In the genomic region with DNA sequence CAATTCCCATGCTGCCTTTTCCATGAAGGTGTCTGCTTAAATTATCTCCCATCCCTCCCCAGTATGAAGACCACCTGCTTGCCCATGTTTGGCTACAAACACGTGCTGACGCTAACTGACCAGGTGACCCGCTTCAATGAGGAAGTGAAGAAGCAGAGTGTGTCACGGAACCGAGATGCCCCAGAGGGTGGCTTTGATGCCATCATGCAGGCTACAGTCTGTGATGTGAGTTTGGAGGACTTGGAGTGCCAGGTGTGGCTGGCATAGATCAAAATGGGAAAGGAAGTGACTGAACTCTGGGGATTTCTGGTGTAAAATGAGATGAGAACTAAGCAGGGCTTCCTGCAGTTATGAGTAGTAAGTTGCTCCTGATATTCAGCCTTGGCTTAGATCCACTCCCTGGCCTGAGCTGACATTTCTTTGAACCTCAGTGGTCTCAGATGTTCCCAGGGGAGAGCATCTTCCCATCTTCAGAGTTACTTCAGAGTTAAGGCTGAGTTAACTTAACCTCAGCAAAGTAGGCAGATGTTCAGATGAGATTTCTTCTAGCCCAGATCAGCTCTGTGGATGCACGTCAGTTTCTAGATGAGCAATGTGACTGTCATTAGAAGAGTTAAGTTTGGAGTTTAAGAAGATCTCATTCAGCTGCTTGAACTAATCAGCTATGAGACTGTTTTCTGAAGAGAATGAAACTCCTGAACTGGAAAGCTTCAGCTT, we compare ENCODE assay signal across 1 cellular context.
TF ChIP-seq lines count a peak whose summit lies in the region.

No MANE protein-coding gene starts in this region.

TF ChIP-seq in GM12878, 131 proteins besides CTCF, POLR2A, EP300 and RAD21 (continued from another document and continues in another):
- no peak for TF ChIP-seq CEBPZ (IDR thresholded peaks at IDR 0.05; ENCODE audit: low read depth, low read length)
- TF ChIP-seq NR2C2 (IDR thresholded peaks at IDR 0.05; ENCODE audit: borderline replicate concordance, control insufficient read depth, insufficient read length, low read depth): no peak
- TF ChIP-seq BCLAF1 (IDR thresholded peaks at IDR 0.05): no peak
- TF ChIP-seq MYB (IDR thresholded peaks at IDR 0.05; ENCODE audit: borderline replicate concordance, low read depth, low read length): no peak
- peak; percentile 84 for TF ChIP-seq PRDM15 (CRISPR knock-in tag; IDR thresholded peaks at IDR 0.05)
- TF ChIP-seq SREBF2 (IDR thresholded peaks at IDR 0.05; ENCODE audit: low read length): no peak
- TF ChIP-seq RCOR1 (conservative IDR thresholded peaks at IDR 0.05; ENCODE audit: low read depth, low read length): no peak; the same call in 1 of the 2 replicates
- TF ChIP-seq RFX5 (IDR thresholded peaks at IDR 0.05; ENCODE audit: low read depth, low read length): no peak
- TF ChIP-seq SIX5 (IDR thresholded peaks at IDR 0.05; ENCODE audit: low read depth, low read length, severe bottlenecking): no peak
- peak; percentile 98 for TF ChIP-seq MEF2B (IDR thresholded peaks at IDR 0.05; ENCODE audit: partially characterized antibody, poor library complexity, severe bottlenecking)
- no peak for TF ChIP-seq RB1 (IDR thresholded peaks at IDR 0.05; ENCODE audit: borderline replicate concordance)
- TF ChIP-seq NRF1 (conservative IDR thresholded peaks at IDR 0.05; ENCODE audit: low read depth, low read length): no peak
- TF ChIP-seq ZNF207 (IDR thresholded peaks at IDR 0.05; ENCODE audit: borderline replicate concordance): no peak; the same call in 1 of the 2 replicates
- no peak for TF ChIP-seq STAT1 (conservative IDR thresholded peaks at IDR 0.05)
- TF ChIP-seq RBBP5 (conservative IDR thresholded peaks at IDR 0.05): no peak
- peak; percentile 55; the same call in 1 of the 2 replicates for TF ChIP-seq CHD2 (IDR thresholded peaks at IDR 0.05; ENCODE audit: borderline replicate concordance, low read depth, low read length)
- TF ChIP-seq FOXK2 (IDR thresholded peaks at IDR 0.05): no peak
- TF ChIP-seq NR2F1 (conservative IDR thresholded peaks at IDR 0.05): peak; percentile 74
- TF ChIP-seq ATF3 (IDR thresholded peaks at IDR 0.05; ENCODE audit: borderline replicate concordance, extremely low read depth, low read depth, low read length): 0 out of 2 replicates have a peak, but pooled peaks have one; percentile 49
- TF ChIP-seq POU2F2 (IDR thresholded peaks at IDR 0.05; ENCODE audit: borderline replicate concordance, low read depth, low read length): peak; percentile 35; the same call in 1 of the 3 replicates
- peak; percentile 79 for TF ChIP-seq USF1 (IDR thresholded peaks at IDR 0.05; ENCODE audit: borderline replicate concordance, extremely low read length, insufficient read depth, low read depth, low read length)
- peak; percentile 59; the same call in 1 of the 2 replicates for TF ChIP-seq PML (IDR thresholded peaks at IDR 0.05; ENCODE audit: low read length)
- peak; percentile 98 for TF ChIP-seq BCL3 (IDR thresholded peaks at IDR 0.05; ENCODE audit: borderline replicate concordance, insufficient read depth, low read depth, low read length, poor library complexity, severe bottlenecking)
- 0 out of 2 replicates have a peak, but pooled peaks have one; percentile 60 for TF ChIP-seq SMAD5 (IDR thresholded peaks at IDR 0.05; ENCODE audit: low read depth)
- TF ChIP-seq TCF7 (IDR thresholded peaks at IDR 0.05; ENCODE audit: borderline replicate concordance): peak; percentile 85; the same call in 1 of the 2 replicates
- no peak for TF ChIP-seq PAX8 (IDR thresholded peaks at IDR 0.05)
- no peak for TF ChIP-seq ZSCAN29 (IDR thresholded peaks at IDR 0.05)
- no peak for TF ChIP-seq HCFC1 (IDR thresholded peaks at IDR 0.05; ENCODE audit: low read length)
- TF ChIP-seq KLF5 (IDR thresholded peaks at IDR 0.05; ENCODE audit: partially characterized antibody): peak; percentile 50
- peak; percentile 93 for TF ChIP-seq ZBTB4 (CRISPR knock-in tag; IDR thresholded peaks at IDR 0.05)
- TF ChIP-seq GATAD2B (conservative IDR thresholded peaks at IDR 0.05; ENCODE audit: low read depth): peak; percentile 93
- no peak for TF ChIP-seq KAT2A (conservative IDR thresholded peaks at IDR 0.05; ENCODE audit: control insufficient read depth, low read depth, low read length)
- TF ChIP-seq ATF2 (IDR thresholded peaks at IDR 0.05; ENCODE audit: low read length): peak; percentile 97
- TF ChIP-seq CREM (IDR thresholded peaks at IDR 0.05; ENCODE audit: low read depth): peak; percentile 82
